Comparison of ENCODE assay signal across 10 cellular contexts in the genomic region with DNA sequence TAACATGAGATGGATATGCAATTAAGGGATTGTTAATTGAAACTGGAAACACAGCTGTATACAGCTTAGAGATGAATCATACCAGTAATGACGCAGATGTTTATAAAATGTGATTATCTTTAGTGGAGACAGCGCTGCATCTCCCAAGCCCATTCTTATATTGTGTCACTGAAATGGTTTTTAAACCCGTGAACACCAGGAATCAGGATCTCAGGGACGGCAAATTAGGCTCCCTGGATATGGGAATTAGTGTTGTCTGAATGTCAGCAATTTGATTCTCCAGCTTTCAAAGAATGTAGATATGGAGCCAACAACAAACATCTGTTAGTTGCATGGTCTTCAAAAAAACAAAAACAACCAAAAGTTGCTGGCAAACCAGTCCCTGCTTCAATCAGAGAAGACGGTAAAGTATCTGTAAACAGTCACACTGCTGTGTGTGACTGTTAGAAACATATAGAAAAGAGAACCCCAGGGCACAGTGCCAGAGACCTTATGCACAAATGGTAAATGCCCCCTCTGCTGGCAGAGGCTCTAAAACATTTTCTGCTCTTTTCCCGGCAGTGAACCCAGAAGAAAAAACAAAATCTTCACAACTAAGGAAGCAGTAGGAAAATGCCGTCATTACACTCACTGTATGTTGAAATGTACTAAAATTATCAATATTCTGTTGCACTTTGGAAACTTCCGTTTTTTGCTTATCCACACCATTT.
DNase-seq lines count a peak whose midpoint lies in the region; ATAC-seq and TF ChIP-seq lines count a peak whose summit lies in the region.
"Had no signal": no experiment of that assay in that cellular context is flagged by ENCODE, and none has a peak within 500 bp of the region (broad histone marks: within the 10 kb centered on the region; RNA-seq: fewer than 3 reads in every experiment).

No MANE protein-coding gene starts in this region.

- H3K9me2 ChIP-seq in OCI-LY7 (ENCODE audit: insufficient read depth, low read length) = no peaks in the 10 kb centered on the region

- peak; percentile 23 for DNase-seq in Caki2 (ENCODE audit: low read depth)
- peak; percentile 43 for DNase-seq in H7
- peak; percentile 32 for DNase-seq in OCI-LY7 (ENCODE audit: low spot score)
- DNase-seq in epidermal melanocyte (ENCODE audit: insufficient read length, low spot score) = peak; percentile 14
- no peak for DNase-seq in osteocyte (ENCODE audit: extremely low spot score, unreplicated experiment)
- no peak for DNase-seq in OCI-M2 (lab: John Stamatoyannopoulos, UW; ENCODE audit: unreplicated experiment)

- no peak for TF ChIP-seq POLR2A in GM18505 (IDR thresholded peaks at IDR 0.05; ENCODE audit: borderline replicate concordance, extremely low read depth, insufficient read depth, insufficient read length)

- H3K4me3 Mint-ChIP-seq in osteocyte (ENCODE audit: unreplicated experiment) = no peak overlapping the region

- no peak overlapping the region for H2AFZ ChIP-seq in OCI-LY7 (ENCODE audit: low read length)

- H4K20me1 ChIP-seq in OCI-LY7 (ENCODE audit: insufficient read depth, low read length) = no peaks in the 10 kb centered on the region

- no peaks in the 10 kb centered on the region for H3K27me3 ChIP-seq in H7 (ENCODE audit: control insufficient read depth, insufficient read depth, low read length)

- no peaks in the 10 kb centered on the region for H3K4me1 ChIP-seq in OCI-LY7 (ENCODE audit: insufficient read depth, low read length, poor library complexity, severe bottlenecking)
- H3K4me1 ChIP-seq: uterus had no signal

- H3K27ac ChIP-seq in OCI-LY7 (ENCODE audit: low read depth, low read length, poor library complexity, severe bottlenecking) = no peak overlapping the region
- H3K27ac ChIP-seq: uterus had no signal

- H3K9me3 Mint-ChIP-seq in osteocyte (ENCODE audit: unreplicated experiment) = peaks cover 18% of the 10 kb centered on the region

- POLR2A ChIA-PET in OCI-LY7 (lab: Charles Lee) = interaction anchor here (0.6 to 1.4 kb wide), 4 partner anchors 99 to 384 kb away, joined by 3 to 4 read pairs (median 4); no protein-coding TSS in a partner anchor

- H3K36me3 Mint-ChIP-seq in osteocyte (ENCODE audit: unreplicated experiment) = no peaks in the 10 kb centered on the region

- CTCF ChIA-PET in OCI-LY7 (lab: Charles Lee; ENCODE audit: unreplicated experiment) = interaction anchor here (1.1 kb wide), 1 partner anchor 385 kb away, joined by 4 read pairs; no protein-coding TSS in a partner anchor

- no peak overlapping the region for H3K4me2 ChIP-seq in OCI-LY7 (ENCODE audit: low read length)

- H3K36me3 ChIP-seq in H7 (replicated peaks; ENCODE audit: control insufficient read depth, insufficient read depth, low read length) (no peaks in the 10 kb centered on the region), OCI-LY7 (ENCODE audit: insufficient read depth, low read length) (no peaks in the 10 kb centered on the region)
- H3K36me3 ChIP-seq: uterus had no signal

- no TSS peak for BruUV-seq in OCI-LY7 (replicated peaks; lab: Mats Ljungman, UMichigan)

- in situ Hi-C loops in Caki2 (cut with HindIII; ENCODE audit: low pct_unique_long_range_greater_than_20kb, low sequenced_read_pairs) = no loop called here

- peak overlapping the region; percentile 48 for H3K27ac Mint-ChIP-seq in osteocyte (ENCODE audit: unreplicated experiment)

- TF ChIP-seq CTCF in OCI-LY7 (conservative IDR thresholded peaks at IDR 0.05; ENCODE audit: low read length) (peak; percentile 64), osteocyte (IDR thresholded peaks at IDR 0.05) (peak; percentile 70)

- peaks cover 41% of the 10 kb centered on the region for H3K4me1 Mint-ChIP-seq in osteocyte (ENCODE audit: unreplicated experiment)

- no peaks in the 10 kb centered on the region for H3K9me3 ChIP-seq in OCI-LY7 (ENCODE audit: low read length)
- H3K9me3 ChIP-seq: uterus had no signal

- intact Hi-C loops in OCI-LY7 (cut with micrococcal nuclease; ENCODE audit: unreplicated experiment) = loop anchor here (1.0 to 10.0 kb wide), 5 partner anchors 101 to 386 kb away; no protein-coding TSS in a partner anchor

- no peak overlapping the region for H3K4me3 ChIP-seq in H7 (ENCODE audit: insufficient read depth, low read depth, low read length)
- H3K4me3 ChIP-seq in OCI-LY7 (ENCODE audit: low read depth, low read length, poor library complexity, severe bottlenecking) = no peak overlapping the region
- H3K4me3 ChIP-seq: uterus had no signal

- H3K27me3 Mint-ChIP-seq in osteocyte (ENCODE audit: unreplicated experiment) = no peaks in the 10 kb centered on the region

- ATAC-seq in HG03571 (IDR thresholded peaks at IDR 0.05; ENCODE audit: unreplicated experiment) (no peak), GM18505 (IDR thresholded peaks at IDR 0.05; ENCODE audit: unreplicated experiment) (no peak)
- ATAC-seq: left colon had no signal

- no peaks in the 10 kb centered on the region for H3K79me2 ChIP-seq in OCI-LY7 (ENCODE audit: insufficient read depth, low read depth, low read length)

Comparison
In these comparisons a context has a peak if more than half of its experiments do, and no peak if none do; other contexts are left out.
1. DNase-seq: peak in Caki2 (single experiment), H7 (single experiment), OCI-LY7 (single experiment) and epidermal melanocyte (single experiment); none in osteocyte (single experiment) and OCI-M2 (single experiment).